ENCODE assay signal across 14 cellular contexts in genomic region chr1:205809942-205810345, GRCh38. TPM values are rescaled to one million over a fixed set of nuclear protein-coding genes. Genes with fewer than 3 reads are reported as not detected.
DNase-seq lines count a peak whose midpoint lies in the region; ATAC-seq lines count a peak whose summit lies in the region.
"Had no signal": no experiment of that assay in that cellular context is flagged by ENCODE, and none has a peak within 500 bp of the region (broad histone marks: within the 10 kb centered on the region; RNA-seq: fewer than 3 reads in every experiment).

No MANE protein-coding gene starts in this region.

- no peaks in the 10 kb centered on the region for H3K36me3 ChIP-seq in aorta (ENCODE audit: control insufficient read depth in 1 of 2, insufficient read depth in 2 of 2, low read length in 1 of 2)

- H3K27ac ChIP-seq in right cardiac atrium (ENCODE audit: low read length): peak overlapping the region; percentile 44
- H3K27ac ChIP-seq in aorta (ENCODE audit: low read depth in 1 of 2, low read length in 2 of 2): no peak overlapping the region
- H3K27ac ChIP-seq: SJCRH30 had no signal

- 62% methylated on average over 14 of the region's 14 CpGs for WGBS in right cardiac atrium
- WGBS in aorta, 2 donors: 9 to 24% methylated on average over 14 of the region's 14 CpGs

- H3K9me3 ChIP-seq in right cardiac atrium (ENCODE audit: control insufficient read depth, low read length): no peaks in the 10 kb centered on the region
- no peaks in the 10 kb centered on the region for H3K9me3 ChIP-seq in aorta (ENCODE audit: control insufficient read depth, low read length)
- H3K9me3 ChIP-seq: SJCRH30 had no signal

- intact Hi-C loops in Right ventricle myocardium inferior (cut with DNase I) (loop anchor here (5.0 kb wide), 1 partner anchor 37 kb away; no protein-coding TSS in a partner anchor), cardiac septum (cut with DNase I) (loop anchor here (5.0 kb wide), 2 partner anchors 63 to 102 kb away; no protein-coding TSS in a partner anchor), right cardiac atrium (cut with DNase I) (loop anchor here in 3 of 4 donors (5.0 to 10.0 kb wide), 3 partner anchors 102 to 107 kb away; no protein-coding TSS in a partner anchor), aorta (cut with DNase I) (loop anchor here (5.0 kb wide), 4 partner anchors 63 to 172 kb away; no protein-coding TSS in a partner anchor), left colon (cut with DNase I, micrococcal nuclease) (no loop called here)

- H3K27me3 ChIP-seq in right cardiac atrium (ENCODE audit: control insufficient read depth, insufficient read depth): no peaks in the 10 kb centered on the region
- H3K27me3 ChIP-seq in aorta (ENCODE audit: control insufficient read depth in 1 of 2, insufficient read depth in 2 of 2, low read length in 1 of 2): no peaks in the 10 kb centered on the region
- H3K27me3 ChIP-seq: SJCRH30 had no signal

- H3K4me1 ChIP-seq in right cardiac atrium (ENCODE audit: control insufficient read depth, insufficient read depth, low read length) (peaks cover 17% of the 10 kb centered on the region), aorta (ENCODE audit: control insufficient read depth in 1 of 2, insufficient read depth in 2 of 2, low read length in 2 of 2) (peaks cover 5 to 16% of the 10 kb centered on the region in 2 donors)

- DNase-seq in Right ventricle myocardium inferior (ENCODE audit: missing footprints) (no peak), cardiac septum (ENCODE audit: low spot score) (no peak), right cardiac atrium (peak; percentile 66 to 75 (median 75)), aorta (peak in 1 of 2 donors; percentile 56), left colon (no peak), NCI-H2196 treated with DMSO at 0.1 percent for 48 hours (lab: John Stamatoyannopoulos, UW; ENCODE audit: unreplicated experiment) (no peak)
- DNase-seq: activated CD8-positive, alpha-beta T cell treated with anti-CD3 and anti-CD28 coated beads, Interleukin-2, amount 10 ng/mL, durations not matched to agents 7 days and 5 days; activated effector memory CD4-positive, alpha-beta T cell treated with anti-CD3 and anti-CD28 coated beads, Interleukin-2, amount 50 U/mL, for 16 hours; HCEC 1CT; MM.1S; NCI-H2171; SJCRH30 had no signal

- H3K4me3 ChIP-seq in right cardiac atrium (ENCODE audit: low read length): peak overlapping the region; percentile 79
- H3K4me3 ChIP-seq in aorta (ENCODE audit: low read length in 2 of 2): peak overlapping the region; percentile 28 to 81
- H3K4me3 ChIP-seq: SJCRH30 had no signal

- ATAC-seq in Right ventricle myocardium inferior: peak; percentile 2
- ATAC-seq in right cardiac atrium: peak in 1 of 2 donors; percentile 5
- ATAC-seq in aorta (ENCODE audit: low FRiP score): no peak
- no peak for ATAC-seq in left colon
- ATAC-seq: activated CD8-positive, alpha-beta T cell treated with anti-CD3 and anti-CD28 coated beads, Interleukin-2, amount 10 ng/mL, durations not matched to agents 7 days and 5 days had no signal

RNA-seq across cellular contexts. Expression of gene SLC41A1, which starts 3.1 kb away (rescaled TPM):
- total RNA-seq in Right ventricle myocardium inferior (458 TPM), cardiac septum (238 TPM), right cardiac atrium (100 to 1,000 TPM; 235 to 420 (median 330) TPM), aorta (10 to 100 TPM; 36.2 to 40.3 TPM), left colon (1 to 10 TPM; 4.4 to 4.9 TPM)
- polyA plus RNA-seq in right cardiac atrium (187 TPM), aorta (10 to 100 TPM in 1 of 2 donors, 1 to 10 TPM in 1; 7.3 to 24.7 TPM)

RNA-seq across cellular contexts. Expression of gene RAB29, which starts 34.7 kb away (rescaled TPM):
- 16.6 TPM for total RNA-seq in Right ventricle myocardium inferior
- 21.3 TPM for total RNA-seq in cardiac septum
- 10 to 100 TPM; 19.3 to 24.8 (median 21.4) TPM for total RNA-seq in right cardiac atrium
- polyA plus RNA-seq in right cardiac atrium: 10.6 TPM
- 10 to 100 TPM; 19.5 to 38.9 TPM for total RNA-seq in aorta
- polyA plus RNA-seq in aorta: 10 to 100 TPM; 27.2 to 36.8 TPM
- 1 to 10 TPM; 7.3 to 8.0 TPM for total RNA-seq in left colon

RNA-seq across cellular contexts. Expression of gene PM20D1, which starts 40.0 kb away (rescaled TPM):
- total RNA-seq in Right ventricle myocardium inferior: 1.7 TPM
- 1.7 TPM for total RNA-seq in cardiac septum
- total RNA-seq in right cardiac atrium: 1 to 10 TPM in 3 of 4 donors, under 1 TPM in 1; 0.64 to 2.2 (median 1.6) TPM
- polyA plus RNA-seq in right cardiac atrium: 1.0 TPM
- total RNA-seq in aorta: 1 to 10 TPM in 1 of 2 donors, under 1 TPM in 1; 0.19 to 1.1 TPM
- under 1 TPM in 1 of 2 donors, not detected in 1; 0.63 TPM for polyA plus RNA-seq in aorta
- under 1 TPM in 1 of 2 donors, not detected in 1; 0.17 TPM for total RNA-seq in left colon
- total RNA-seq: A172, osteoblast had no signal

RNA-seq across cellular contexts. Expression of gene NUCKS1, which starts 60.0 kb away (rescaled TPM):
- 185 TPM for total RNA-seq in Right ventricle myocardium inferior
- total RNA-seq in cardiac septum: 213 TPM
- 100 to 1,000 TPM; 224 to 277 (median 251) TPM for total RNA-seq in right cardiac atrium
- 89.9 TPM for polyA plus RNA-seq in right cardiac atrium
- total RNA-seq in aorta: 100 to 1,000 TPM; 145 to 158 TPM
- 10 to 100 TPM; 47.1 to 47.6 TPM for polyA plus RNA-seq in aorta
- total RNA-seq in left colon: 10 to 100 TPM; 74.6 to 78.1 TPM

Comparison
In these comparisons a context has a peak if more than half of its experiments do, and no peak if none do; other contexts are left out.
1. DNase-seq: peak in right cardiac atrium (3 of 3); none in Right ventricle myocardium inferior (single experiment), cardiac septum (single experiment), left colon (0 of 2) and NCI-H2196 treated with DMSO at 0.1 percent for 48 hours (single experiment).
2. RNA of gene SLC41A1, which starts 3.1 kb away (total RNA-seq): 458 TPM in Right ventricle myocardium inferior (single experiment), 235 to 420 TPM in right cardiac atrium, 238 TPM in cardiac septum (single experiment) and 36.2 to 40.3 TPM in aorta; 4.4 to 4.9 TPM in left colon; every median in the first group is over 4 times any median in the second.
3. intact Hi-C loops: an anchor here in Right ventricle myocardium inferior (5.0 kb wide), cardiac septum (5.0 kb wide), right cardiac atrium (5.0 to 10.0 kb wide) and aorta (5.0 kb wide); none called in left colon.